In the genomic region with DNA sequence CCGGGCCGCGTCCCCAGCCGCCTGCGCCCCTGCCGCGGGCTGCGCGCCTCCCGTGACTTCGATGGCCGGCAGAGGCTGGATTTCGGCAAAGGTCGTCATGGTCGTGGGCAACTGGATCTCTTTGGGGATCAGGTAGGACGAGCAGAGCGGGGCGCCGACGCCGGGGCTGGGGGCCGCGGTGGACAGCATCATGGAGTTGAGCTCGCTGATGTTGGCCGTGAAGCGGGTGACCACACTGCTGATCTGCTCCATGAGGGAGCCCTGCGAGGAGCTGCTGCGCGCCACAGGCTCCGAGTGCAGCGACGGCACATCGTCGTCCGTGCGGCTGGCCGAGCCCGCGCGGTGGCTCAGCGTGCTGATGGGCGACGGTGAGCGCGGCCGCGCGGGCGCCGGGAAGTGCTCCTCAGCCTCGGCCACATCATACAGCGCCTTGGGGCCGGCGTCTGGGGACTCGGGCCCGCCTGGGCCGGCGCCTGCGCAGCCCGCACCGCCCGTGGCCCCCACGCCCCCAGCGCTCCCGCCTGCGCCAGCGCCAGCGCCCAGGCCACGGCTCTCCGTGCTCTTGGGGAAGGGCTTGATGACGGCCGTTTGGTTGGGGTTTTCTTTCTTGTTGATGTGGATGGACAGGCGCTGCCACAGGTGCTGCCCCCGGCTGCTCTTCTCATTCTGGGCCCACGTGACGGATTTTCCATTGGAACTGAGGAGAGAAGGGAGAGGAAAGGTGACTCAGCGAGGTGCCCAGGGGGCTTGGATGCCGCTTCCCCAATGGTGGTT, we compare ENCODE assay signal across 8 cellular contexts.
DNase-seq lines count a peak whose midpoint lies in the region; ATAC-seq and TF ChIP-seq lines count a peak whose summit lies in the region.

No MANE protein-coding gene starts in this region.

- POLR2A ChIA-PET in WTC11 (lab: Charles Lee): no interaction called here

- DNase-seq in activated T-cell treated with anti-CD3 and anti-CD28 coated beads for 48 hours (ENCODE audit: low read depth) (peak; percentile 29), activated T-cell treated with anti-CD3 and anti-CD28 coated beads for 4 hours (no peak), WTC11 (ENCODE audit: low spot score) (peak; percentile 60), foreskin fibroblast (peak; percentile 22 to 55), posterior vena cava (ENCODE audit: low spot score) (peak; percentile 81), COR-L47 (lab: John Stamatoyannopoulos, UW) (no peak)

- intact Hi-C loops in posterior vena cava (cut with DNase I): no loop called here

- CTCF ChIA-PET in WTC11 (lab: Charles Lee): interaction anchor here (0.6 to 2.7 kb wide), 4 partner anchors 24 to 493 kb away, joined by 3 to 12 read pairs (median 4); no protein-coding TSS in a partner anchor

- no peaks in the 10 kb centered on the region for H3K9me3 Mint-ChIP-seq in WTC11

- peak overlapping the region; percentile 80 for H3K4me3 Mint-ChIP-seq in WTC11

- H3K27ac Mint-ChIP-seq in WTC11: no peak overlapping the region

- H3K36me3 Mint-ChIP-seq in WTC11: no peaks in the 10 kb centered on the region

- H3K4me3 ChIP-seq in foreskin fibroblast (ENCODE audit: low read depth in 1 of 2, low read length in 2 of 2): peak overlapping the region; percentile 32 to 52

- peaks cover 44% of the 10 kb centered on the region for H3K27me3 Mint-ChIP-seq in WTC11 (ENCODE audit: low read depth)

- H3K4me1 Mint-ChIP-seq in WTC11: peaks cover 39% of the 10 kb centered on the region

- ATAC-seq in WTC11 (peak; percentile 84), HG02798 (IDR thresholded peaks at IDR 0.05; ENCODE audit: poor library complexity, unreplicated experiment) (no peak), HG03571 (IDR thresholded peaks at IDR 0.05; ENCODE audit: unreplicated experiment) (no peak)

- no peak for TF ChIP-seq CTCF in WTC11 (IDR thresholded peaks at IDR 0.05)
- no peak for TF ChIP-seq CTCF in foreskin fibroblast (IDR thresholded peaks at IDR 0.05; ENCODE audit: low read depth, low read length)

TF ChIP-seq in WTC11, 78 proteins besides CTCF, POLR2A, EP300 and RAD21 (continues in another document):
- TF ChIP-seq, protein P1, sequence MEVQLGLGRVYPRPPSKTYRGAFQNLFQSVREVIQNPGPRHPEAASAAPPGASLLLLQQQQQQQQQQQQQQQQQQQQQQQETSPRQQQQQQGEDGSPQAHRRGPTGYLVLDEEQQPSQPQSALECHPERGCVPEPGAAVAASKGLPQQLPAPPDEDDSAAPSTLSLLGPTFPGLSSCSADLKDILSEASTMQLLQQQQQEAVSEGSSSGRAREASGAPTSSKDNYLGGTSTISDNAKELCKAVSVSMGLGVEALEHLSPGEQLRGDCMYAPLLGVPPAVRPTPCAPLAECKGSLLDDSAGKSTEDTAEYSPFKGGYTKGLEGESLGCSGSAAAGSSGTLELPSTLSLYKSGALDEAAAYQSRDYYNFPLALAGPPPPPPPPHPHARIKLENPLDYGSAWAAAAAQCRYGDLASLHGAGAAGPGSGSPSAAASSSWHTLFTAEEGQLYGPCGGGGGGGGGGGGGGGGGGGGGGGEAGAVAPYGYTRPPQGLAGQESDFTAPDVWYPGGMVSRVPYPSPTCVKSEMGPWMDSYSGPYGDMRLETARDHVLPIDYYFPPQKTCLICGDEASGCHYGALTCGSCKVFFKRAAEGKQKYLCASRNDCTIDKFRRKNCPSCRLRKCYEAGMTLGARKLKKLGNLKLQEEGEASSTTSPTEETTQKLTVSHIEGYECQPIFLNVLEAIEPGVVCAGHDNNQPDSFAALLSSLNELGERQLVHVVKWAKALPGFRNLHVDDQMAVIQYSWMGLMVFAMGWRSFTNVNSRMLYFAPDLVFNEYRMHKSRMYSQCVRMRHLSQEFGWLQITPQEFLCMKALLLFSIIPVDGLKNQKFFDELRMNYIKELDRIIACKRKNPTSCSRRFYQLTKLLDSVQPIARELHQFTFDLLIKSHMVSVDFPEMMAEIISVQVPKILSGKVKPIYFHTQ (CRISPR knock-in tag; IDR thresholded peaks at IDR 0.05): no peak
- TF ChIP-seq CREB1 (CRISPR knock-in tag; IDR thresholded peaks at IDR 0.05) (peak; percentile 29; the same call in 1 of the 2 replicates), MYBL2 (CRISPR knock-in tag; IDR thresholded peaks at IDR 0.05) (peak; percentile 94), JAZF1 (CRISPR knock-in tag; IDR thresholded peaks at IDR 0.05) (no peak), MXD4 (CRISPR knock-in tag; IDR thresholded peaks at IDR 0.05; ENCODE audit: borderline replicate concordance) (no peak), NFYB (CRISPR knock-in tag; conservative IDR thresholded peaks at IDR 0.05; ENCODE audit: low read depth) (no peak; the same call in 1 of the 2 replicates), FOXK1 (CRISPR knock-in tag; IDR thresholded peaks at IDR 0.05) (peak; percentile 91), ZNF219 (CRISPR knock-in tag; IDR thresholded peaks at IDR 0.05; ENCODE audit: borderline replicate concordance) (0 out of 2 replicates have a peak, but pooled peaks have one; percentile 74), ZNF121 (CRISPR knock-in tag; IDR thresholded peaks at IDR 0.05) (peak; percentile 100), OVOL2 (CRISPR knock-in tag; IDR thresholded peaks at IDR 0.05; ENCODE audit: borderline replicate concordance) (no peak), ZNF396 (CRISPR knock-in tag; IDR thresholded peaks at IDR 0.05; ENCODE audit: borderline replicate concordance) (no peak), SOX15 (CRISPR knock-in tag; IDR thresholded peaks at IDR 0.05) (no peak), PRRX2 (CRISPR knock-in tag; IDR thresholded peaks at IDR 0.05) (peak; percentile 76; the same call in 1 of the 2 replicates), ZNF671 (CRISPR knock-in tag; IDR thresholded peaks at IDR 0.05) (no peak), TEAD1 (CRISPR knock-in tag; IDR thresholded peaks at IDR 0.05) (peak; percentile 93; the same call in 1 of the 2 replicates), ELF4 (CRISPR knock-in tag; IDR thresholded peaks at IDR 0.05; ENCODE audit: low read depth) (no peak), HMGA2 (CRISPR knock-in tag; IDR thresholded peaks at IDR 0.05) (no peak)
- TF ChIP-seq, protein P2, sequence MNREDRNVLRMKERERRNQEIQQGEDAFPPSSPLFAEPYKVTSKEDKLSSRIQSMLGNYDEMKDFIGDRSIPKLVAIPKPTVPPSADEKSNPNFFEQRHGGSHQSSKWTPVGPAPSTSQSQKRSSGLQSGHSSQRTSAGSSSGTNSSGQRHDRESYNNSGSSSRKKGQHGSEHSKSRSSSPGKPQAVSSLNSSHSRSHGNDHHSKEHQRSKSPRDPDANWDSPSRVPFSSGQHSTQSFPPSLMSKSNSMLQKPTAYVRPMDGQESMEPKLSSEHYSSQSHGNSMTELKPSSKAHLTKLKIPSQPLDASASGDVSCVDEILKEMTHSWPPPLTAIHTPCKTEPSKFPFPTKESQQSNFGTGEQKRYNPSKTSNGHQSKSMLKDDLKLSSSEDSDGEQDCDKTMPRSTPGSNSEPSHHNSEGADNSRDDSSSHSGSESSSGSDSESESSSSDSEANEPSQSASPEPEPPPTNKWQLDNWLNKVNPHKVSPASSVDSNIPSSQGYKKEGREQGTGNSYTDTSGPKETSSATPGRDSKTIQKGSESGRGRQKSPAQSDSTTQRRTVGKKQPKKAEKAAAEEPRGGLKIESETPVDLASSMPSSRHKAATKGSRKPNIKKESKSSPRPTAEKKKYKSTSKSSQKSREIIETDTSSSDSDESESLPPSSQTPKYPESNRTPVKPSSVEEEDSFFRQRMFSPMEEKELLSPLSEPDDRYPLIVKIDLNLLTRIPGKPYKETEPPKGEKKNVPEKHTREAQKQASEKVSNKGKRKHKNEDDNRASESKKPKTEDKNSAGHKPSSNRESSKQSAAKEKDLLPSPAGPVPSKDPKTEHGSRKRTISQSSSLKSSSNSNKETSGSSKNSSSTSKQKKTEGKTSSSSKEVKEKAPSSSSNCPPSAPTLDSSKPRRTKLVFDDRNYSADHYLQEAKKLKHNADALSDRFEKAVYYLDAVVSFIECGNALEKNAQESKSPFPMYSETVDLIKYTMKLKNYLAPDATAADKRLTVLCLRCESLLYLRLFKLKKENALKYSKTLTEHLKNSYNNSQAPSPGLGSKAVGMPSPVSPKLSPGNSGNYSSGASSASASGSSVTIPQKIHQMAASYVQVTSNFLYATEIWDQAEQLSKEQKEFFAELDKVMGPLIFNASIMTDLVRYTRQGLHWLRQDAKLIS (CRISPR knock-in tag; IDR thresholded peaks at IDR 0.05; ENCODE audit: borderline replicate concordance): peak; percentile 34; the same call in 1 of the 2 replicates
- TF ChIP-seq, protein P3, sequence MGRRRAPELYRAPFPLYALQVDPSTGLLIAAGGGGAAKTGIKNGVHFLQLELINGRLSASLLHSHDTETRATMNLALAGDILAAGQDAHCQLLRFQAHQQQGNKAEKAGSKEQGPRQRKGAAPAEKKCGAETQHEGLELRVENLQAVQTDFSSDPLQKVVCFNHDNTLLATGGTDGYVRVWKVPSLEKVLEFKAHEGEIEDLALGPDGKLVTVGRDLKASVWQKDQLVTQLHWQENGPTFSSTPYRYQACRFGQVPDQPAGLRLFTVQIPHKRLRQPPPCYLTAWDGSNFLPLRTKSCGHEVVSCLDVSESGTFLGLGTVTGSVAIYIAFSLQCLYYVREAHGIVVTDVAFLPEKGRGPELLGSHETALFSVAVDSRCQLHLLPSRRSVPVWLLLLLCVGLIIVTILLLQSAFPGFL (CRISPR knock-in tag; IDR thresholded peaks at IDR 0.05; ENCODE audit: borderline replicate concordance): no peak
- TF ChIP-seq, protein P4, sequence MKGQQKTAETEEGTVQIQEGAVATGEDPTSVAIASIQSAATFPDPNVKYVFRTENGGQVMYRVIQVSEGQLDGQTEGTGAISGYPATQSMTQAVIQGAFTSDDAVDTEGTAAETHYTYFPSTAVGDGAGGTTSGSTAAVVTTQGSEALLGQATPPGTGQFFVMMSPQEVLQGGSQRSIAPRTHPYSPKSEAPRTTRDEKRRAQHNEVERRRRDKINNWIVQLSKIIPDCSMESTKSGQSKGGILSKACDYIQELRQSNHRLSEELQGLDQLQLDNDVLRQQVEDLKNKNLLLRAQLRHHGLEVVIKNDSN (CRISPR knock-in tag; IDR thresholded peaks at IDR 0.05): peak; percentile 78
- TF ChIP-seq, protein P5, sequence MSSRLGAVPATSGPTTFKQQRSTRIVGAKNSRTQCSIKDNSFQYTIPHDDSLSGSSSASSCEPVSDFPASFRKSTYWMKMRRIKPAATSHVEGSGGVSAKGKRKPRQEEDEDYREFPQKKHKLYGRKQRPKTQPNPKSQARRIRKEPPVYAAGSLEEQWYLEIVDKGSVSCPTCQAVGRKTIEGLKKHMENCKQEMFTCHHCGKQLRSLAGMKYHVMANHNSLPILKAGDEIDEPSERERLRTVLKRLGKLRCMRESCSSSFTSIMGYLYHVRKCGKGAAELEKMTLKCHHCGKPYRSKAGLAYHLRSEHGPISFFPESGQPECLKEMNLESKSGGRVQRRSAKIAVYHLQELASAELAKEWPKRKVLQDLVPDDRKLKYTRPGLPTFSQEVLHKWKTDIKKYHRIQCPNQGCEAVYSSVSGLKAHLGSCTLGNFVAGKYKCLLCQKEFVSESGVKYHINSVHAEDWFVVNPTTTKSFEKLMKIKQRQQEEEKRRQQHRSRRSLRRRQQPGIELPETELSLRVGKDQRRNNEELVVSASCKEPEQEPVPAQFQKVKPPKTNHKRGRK (CRISPR knock-in tag; IDR thresholded peaks at IDR 0.05; ENCODE audit: borderline replicate concordance): no peak

Comparison
In these comparisons a context has a peak if more than half of its experiments do, and no peak if none do; other contexts are left out.
1. DNase-seq: peak in activated T-cell treated with anti-CD3 and anti-CD28 coated beads for 48 hours (single experiment), WTC11 (single experiment), foreskin fibroblast (2 of 2) and posterior vena cava (single experiment); none in activated T-cell treated with anti-CD3 and anti-CD28 coated beads for 4 hours (single experiment) and COR-L47 (single experiment).